16 cellular contexts compared by ENCODE assay signal in genomic region chr9:115847245-115847644, GRCh38.
DNase-seq lines count a peak whose midpoint lies in the region; ATAC-seq and TF ChIP-seq lines count a peak whose summit lies in the region.
"Had no signal": no experiment of that assay in that cellular context is flagged by ENCODE, and none has a peak within 500 bp of the region (broad histone marks: within the 10 kb centered on the region; RNA-seq: fewer than 3 reads in every experiment).

No MANE protein-coding gene starts in this region.

- TF ChIP-seq CTCF in AG10803 (conservative IDR thresholded peaks at IDR 0.05; ENCODE audit: low read length) (no peak), cardiac fibroblast (IDR thresholded peaks at IDR 0.05; ENCODE audit: low read depth, low read length) (no peak)
- TF ChIP-seq CTCF in CD8-positive, alpha-beta T cell (IDR thresholded peaks at IDR 0.05): no peak

- H3K9me3 ChIP-seq in CD8-positive, alpha-beta T cell (ENCODE audit: low read length): no peaks in the 10 kb centered on the region

- peak; percentile 68 for DNase-seq in AG10803 (ENCODE audit: low read depth)
- peak; percentile 67 for DNase-seq in M059J (ENCODE audit: low read depth)
- peak; percentile 35 to 75 for DNase-seq in cardiac fibroblast (ENCODE audit: low read depth in 2 of 2)
- peak; percentile 20 for DNase-seq in kidney tubule cell (ENCODE audit: low spot score)
- DNase-seq in NCI-H146 (lab: John Stamatoyannopoulos, UW): no peak
- DNase-seq in germinal center (ENCODE audit: low spot score): no peak
- DNase-seq in CD8-positive, alpha-beta T cell: no peak
- no peak for DNase-seq in activated CD4-positive, alpha-beta T cell treated with anti-CD3 and anti-CD28 coated beads, Interleukin-2, amount 10 ng/mL, durations not matched to agents 24 days and 14 days
- DNase-seq: activated T-cell treated with anti-CD3 and anti-CD28 coated beads, Interleukin-2, amount 50 U/mL, for 24 hours; H7; NCI-H1930; NCI-H526; right cardiac atrium had no signal

- no peaks in the 10 kb centered on the region for H3K36me3 ChIP-seq in CD8-positive, alpha-beta T cell (ENCODE audit: insufficient read depth, low read length)
- H3K36me3 ChIP-seq: neural progenitor cell had no signal

- POLR2A ChIA-PET in CD8-positive, alpha-beta T cell (lab: Charles Lee): no interaction called here

- no peaks in the 10 kb centered on the region for H3K27me3 ChIP-seq in CD8-positive, alpha-beta T cell (ENCODE audit: insufficient read depth, low read length)
- H3K27me3 ChIP-seq: hepatocyte, neural progenitor cell had no signal

- no peak overlapping the region for H3K27ac Mint-ChIP-seq in CD8-positive, alpha-beta T cell
- no peak overlapping the region for H3K27ac Mint-ChIP-seq in activated CD4-positive, alpha-beta T cell treated with anti-CD3 and anti-CD28 coated beads, Interleukin-2, amount 10 ng/mL, durations not matched to agents 24 days and 14 days
- H3K27ac Mint-ChIP-seq: activated naive CD8-positive, alpha-beta T cell; activated T-cell treated with anti-CD3 and anti-CD28 coated beads, Interleukin-2, amount 50 U/mL, for 24 hours; neural progenitor cell had no signal

- H3K4me3 ChIP-seq in AG10803 (ENCODE audit: low read length) (no peak overlapping the region), cardiac fibroblast (replicated peaks in 1 of 2; ENCODE audit: low read depth in 2 of 2, low read length in 2 of 2) (no peak overlapping the region)
- H3K4me3 ChIP-seq in CD8-positive, alpha-beta T cell (ENCODE audit: low read depth, low read length): no peak overlapping the region
- H3K4me3 ChIP-seq: hepatocyte, neural progenitor cell had no signal

- no peak overlapping the region for H3K4me3 Mint-ChIP-seq in CD8-positive, alpha-beta T cell
- H3K4me3 Mint-ChIP-seq in activated CD4-positive, alpha-beta T cell treated with anti-CD3 and anti-CD28 coated beads, Interleukin-2, amount 10 ng/mL, durations not matched to agents 24 days and 14 days: no peak overlapping the region
- H3K4me3 Mint-ChIP-seq: activated naive CD8-positive, alpha-beta T cell; activated T-cell treated with anti-CD3 and anti-CD28 coated beads, Interleukin-2, amount 50 U/mL, for 24 hours; neural progenitor cell had no signal

- no peaks in the 10 kb centered on the region for H3K4me1 Mint-ChIP-seq in CD8-positive, alpha-beta T cell (ENCODE audit: low read depth)
- H3K4me1 Mint-ChIP-seq in activated CD4-positive, alpha-beta T cell treated with anti-CD3 and anti-CD28 coated beads, Interleukin-2, amount 10 ng/mL, durations not matched to agents 24 days and 14 days: no peaks in the 10 kb centered on the region
- H3K4me1 Mint-ChIP-seq: neural progenitor cell had no signal

- CTCF ChIA-PET in CD8-positive, alpha-beta T cell (lab: Charles Lee): no interaction called here

- no peaks in the 10 kb centered on the region for H3K27me3 Mint-ChIP-seq in CD8-positive, alpha-beta T cell (ENCODE audit: low read depth)
- no peaks in the 10 kb centered on the region for H3K27me3 Mint-ChIP-seq in activated CD4-positive, alpha-beta T cell treated with anti-CD3 and anti-CD28 coated beads, Interleukin-2, amount 10 ng/mL, durations not matched to agents 24 days and 14 days
- H3K27me3 Mint-ChIP-seq: activated naive CD8-positive, alpha-beta T cell; activated T-cell treated with anti-CD3 and anti-CD28 coated beads, Interleukin-2, amount 50 U/mL, for 24 hours had no signal

- no peaks in the 10 kb centered on the region for H3K36me3 Mint-ChIP-seq in CD8-positive, alpha-beta T cell
- H3K36me3 Mint-ChIP-seq in activated CD4-positive, alpha-beta T cell treated with anti-CD3 and anti-CD28 coated beads, Interleukin-2, amount 10 ng/mL, durations not matched to agents 24 days and 14 days (ENCODE audit: low read depth): no peaks in the 10 kb centered on the region
- H3K36me3 Mint-ChIP-seq: activated naive CD8-positive, alpha-beta T cell; neural progenitor cell had no signal

- H3K4me1 ChIP-seq in CD8-positive, alpha-beta T cell (ENCODE audit: insufficient read depth, low read length): no peaks in the 10 kb centered on the region
- H3K4me1 ChIP-seq: neural progenitor cell had no signal

- H3K9me3 Mint-ChIP-seq in CD8-positive, alpha-beta T cell: no peaks in the 10 kb centered on the region
- no peaks in the 10 kb centered on the region for H3K9me3 Mint-ChIP-seq in activated CD4-positive, alpha-beta T cell treated with anti-CD3 and anti-CD28 coated beads, Interleukin-2, amount 10 ng/mL, durations not matched to agents 24 days and 14 days
- H3K9me3 Mint-ChIP-seq: neural progenitor cell had no signal

- H3K27ac ChIP-seq in CD8-positive, alpha-beta T cell (ENCODE audit: low read depth, low read length): no peak overlapping the region
- H3K27ac ChIP-seq: hepatocyte, neural progenitor cell had no signal

- no peak for ATAC-seq in CD8-positive, alpha-beta T cell
- ATAC-seq: right cardiac atrium had no signal

- intact Hi-C loops in CD8-positive, alpha-beta T cell (cut with DNase I, micrococcal nuclease): no loop called here
- intact Hi-C loops in activated CD4-positive, alpha-beta T cell treated with anti-CD3 and anti-CD28 coated beads, Interleukin-2, amount 10 ng/mL, durations not matched to agents 24 days and 14 days (cut with micrococcal nuclease): no loop called here

Comparison
In these comparisons a context has a peak if more than half of its experiments do, and no peak if none do; other contexts are left out.
1. DNase-seq: peak in AG10803 (single experiment), M059J (single experiment), cardiac fibroblast (2 of 2) and kidney tubule cell (single experiment); none in NCI-H146 (single experiment), germinal center (single experiment), CD8-positive, alpha-beta T cell (0 of 7) and activated CD4-positive, alpha-beta T cell treated with anti-CD3 and anti-CD28 coated beads, Interleukin-2, amount 10 ng/mL, durations not matched to agents 24 days and 14 days (single experiment).